ENCODE assay signal across 8 cellular contexts in genomic region chr14:74038015-74038859, GRCh38. TPM values are rescaled to one million over a fixed set of nuclear protein-coding genes. Genes with fewer than 3 reads are reported as not detected.
DNase-seq lines count a peak whose midpoint lies in the region; ATAC-seq, FAIRE-seq and TF ChIP-seq lines count a peak whose summit lies in the region.

No MANE protein-coding gene starts in this region.

- H3K9ac ChIP-seq in HCT116 (ENCODE audit: low read length) = no peak overlapping the region
- no peak overlapping the region for H3K9ac ChIP-seq in HepG2 (ENCODE audit: insufficient read depth, low read depth, low read length)

- FAIRE-seq in HepG2 (lab: Jason Lieb, UNC) = peak; percentile 64

- intact Hi-C loops in HCT116 (cut with micrococcal nuclease) (loop anchor here (1.0 kb wide), 1 partner anchor 310 kb away; no protein-coding TSS in a partner anchor), HepG2 (cut with micrococcal nuclease; ENCODE audit: unreplicated experiment) (loop anchor here (5.0 kb wide), 2 partner anchors 41 to 86 kb away; partner anchors contain the start of genes COQ6 and FAM161B)

- H3K27me3 ChIP-seq in HCT116 (ENCODE audit: insufficient read depth, low read length) (no peaks in the 10 kb centered on the region), HepG2 (ENCODE audit: control insufficient read depth in 1 of 2, insufficient read depth in 2 of 2, low read length in 2 of 2) (no peaks in the 10 kb centered on the region)

- TF ChIP-seq POLR2A in HCT116 (IDR thresholded peaks at IDR 0.05; ENCODE audit: borderline replicate concordance, extremely low read depth, insufficient read depth, insufficient read length) (no peak), HepG2 (IDR thresholded peaks at IDR 0.05; ENCODE audit: insufficient read depth in 1 of 2, low read depth in 2 of 2, low read length in 2 of 2) (no peak)

- H3K9me3 ChIP-seq in HCT116 (ENCODE audit: control insufficient read depth in 1 of 2, insufficient read depth in 1 of 2, low read depth in 1 of 2, low read length in 2 of 2) (no peaks in the 10 kb centered on the region), HepG2 (ENCODE audit: low read length) (no peaks in the 10 kb centered on the region)

- CTCF ChIA-PET in HCT116 (lab: Charles Lee) (interaction anchor here (1.2 kb wide), 1 partner anchor 309 kb away, joined by 4 read pairs; no protein-coding TSS in a partner anchor), HepG2 (lab: Yijun Ruan, JAX; ENCODE audit: low intra/inter-chr PET ratio, low total read pairs) (no interaction called here)

- TF ChIP-seq EP300 in HepG2 (IDR thresholded peaks at IDR 0.05; ENCODE audit: low read depth in 2 of 2, low read length in 2 of 2) (no peak), HepG2 (CRISPR knock-in tag; IDR thresholded peaks at IDR 0.05; ENCODE audit: borderline replicate concordance) (no peak)

- H3K4me1 ChIP-seq in HCT116 (ENCODE audit: control insufficient read depth in 1 of 2, insufficient read depth in 2 of 2, low read length in 2 of 2) (no peaks in the 10 kb centered on the region), HepG2 (ENCODE audit: insufficient read depth, low read length) (no peaks in the 10 kb centered on the region)

- ATAC-seq in HCT116 (peak; percentile 79), HepG2 (peak; percentile 51), GM19035 (IDR thresholded peaks at IDR 0.05; ENCODE audit: unreplicated experiment) (no peak)

- in situ Hi-C loops in Caki2 (cut with HindIII; ENCODE audit: low pct_unique_long_range_greater_than_20kb, low sequenced_read_pairs) (no loop called here), HepG2 (cut with HindIII; ENCODE audit: extremely low pct_ligation_motif_present, low pct_unique_long_range_greater_than_20kb) (loop anchor here (25.0 kb wide), 1 partner anchor 301 kb away; no protein-coding TSS in a partner anchor)

- H3K27ac ChIP-seq in HCT116 (ENCODE audit: low read depth, low read length) (no peak overlapping the region), HepG2 (ENCODE audit: extremely low read length, insufficient read depth, low read length) (no peak overlapping the region)

- no peaks in the 10 kb centered on the region for H3K79me2 ChIP-seq in HCT116 (ENCODE audit: insufficient read depth, low read length)
- H3K79me2 ChIP-seq in HepG2 (ENCODE audit: insufficient read depth, low read length) = no peaks in the 10 kb centered on the region

- H3K4me2 ChIP-seq in HCT116 (ENCODE audit: low read length) (no peak overlapping the region), HepG2 (ENCODE audit: low read depth, low read length) (no peak overlapping the region)

- no TSS peak for BruUV-seq in HCT116 (replicated peaks; lab: Mats Ljungman, UMichigan)
- no TSS peak for BruUV-seq in HepG2 (replicated peaks; lab: Mats Ljungman, UMichigan)

- 66% methylated on average over 3 of the region's 3 CpGs for WGBS in HepG2 (ENCODE audit: low lambda C conversion rate)

- H3K36me3 ChIP-seq in HCT116 (ENCODE audit: control insufficient read depth in 1 of 2, insufficient read depth in 2 of 2, low read length in 2 of 2) (no peaks in the 10 kb centered on the region), HepG2 (replicated peaks in 1 of 2; ENCODE audit: control insufficient read depth in 1 of 2, insufficient read depth in 2 of 2, low read length in 2 of 2) (no peaks in the 10 kb centered on the region)

- no peak overlapping the region for H3K4me3 ChIP-seq in HCT116 (replicated peaks in 1 of 2; ENCODE audit: low read depth in 1 of 2, low read length in 2 of 2)
- no peak overlapping the region for H3K4me3 ChIP-seq in HepG2 (replicated peaks in 1 of 3; ENCODE audit: insufficient read depth in 1 of 3, low read depth in 2 of 3, low read length in 3 of 3)

- peak; percentile 48 for DNase-seq in Caki2 (ENCODE audit: low read depth)
- no peak for DNase-seq in HCT116 (ENCODE audit: low read depth, low spot score)
- DNase-seq in NCI-H748 treated with DMSO at 0.1 percent for 48 hours (lab: John Stamatoyannopoulos, UW) = peak; percentile 47
- DNase-seq in brain pericyte (ENCODE audit: low read depth, low spot score) = peak; percentile 11
- DNase-seq in HepG2 (ENCODE audit: low spot score) = peak; percentile 67
- DNase-seq in middle frontal gyrus (ENCODE audit: extremely low spot score, low spot score) = no peak
- no peak for DNase-seq in activated gamma-delta T cell treated with Interleukin-2 at 50 U/mL for 16 hours

- H4K20me1 ChIP-seq in HCT116 (ENCODE audit: insufficient read depth) (no peaks in the 10 kb centered on the region), HepG2 (ENCODE audit: insufficient read depth, low read length) (no peaks in the 10 kb centered on the region)

- TF ChIP-seq RAD21 in HCT116 (IDR thresholded peaks at IDR 0.05; ENCODE audit: low read depth) = peak; percentile 77
- TF ChIP-seq RAD21 in HepG2 (CRISPR knock-in tag; IDR thresholded peaks at IDR 0.05) = no peak

- POLR2A ChIA-PET in HCT116 (lab: Charles Lee) (no interaction called here), HepG2 (lab: Yijun Ruan, JAX) (no interaction called here)

- no peaks in the 10 kb centered on the region for H3K9me2 ChIP-seq in HCT116 (ENCODE audit: insufficient read depth)

- H2AFZ ChIP-seq in HCT116 (ENCODE audit: low read depth, low read length, poor library complexity, severe bottlenecking) = peak overlapping the region; percentile 33
- H2AFZ ChIP-seq in HepG2 (ENCODE audit: low read length) = no peak overlapping the region

- TF ChIP-seq CTCF in HCT116 (IDR thresholded peaks at IDR 0.05 in 2 of 3, conservative IDR thresholded peaks at IDR 0.05 in 1 of 3; ENCODE audit: borderline replicate concordance in 1 of 3, insufficient read depth in 1 of 3, low read depth in 2 of 3, low read length in 2 of 3) = peak; percentile 46 to 78 (median 55); a peak in 5 of 6 replicates
- TF ChIP-seq CTCF in HepG2 (CRISPR knock-in tag; IDR thresholded peaks at IDR 0.05) = peak; percentile 70

- RAD21 ChIA-PET in HCT116 (lab: Charles Lee; ENCODE audit: low non-redundant PET in 1 of 2, low total read pairs in 2 of 2, uncharacterized antibody in 2 of 2, unreplicated experiment in 2 of 2) = no interaction called here

RNA-seq across cellular contexts. Expression of gene BBOF1, which starts 19.1 kb away (rescaled TPM):
- 0.87 and 1.5 TPM in 2 replicates for total RNA-seq in Caki2 (2014; rRNA removed; shearing (Covaris generic); ENCODE audit: low replicate concordance)
- total RNA-seq in HCT116 (2021; ENCODE audit: unreplicated experiment) (4.0 TPM), HepG2 (2016; rRNA removed; fragmentation: Illumina TruSeq; extraction: Trizol) (2.3 and 2.4 TPM in 2 replicates)
- polyA plus RNA-seq in HCT116 (2012) = 1.3 and 2.2 TPM in 2 replicates
- 2.3 and 2.8 TPM in 2 replicates for total RNA-seq in HepG2 (2016; cell fraction: cytosol; rRNA removed; fragmentation: Illumina TruSeq; extraction: Trizol; ENCODE audit: low read depth)
- total RNA-seq in HepG2 (2016; cell fraction: insoluble cytoplasmic fraction; rRNA removed; fragmentation: Illumina TruSeq; extraction: Trizol) = 1.8 and 2.4 TPM in 2 replicates
- total RNA-seq in HepG2 (2016; cell fraction: membrane; rRNA removed; fragmentation: Illumina TruSeq; extraction: Trizol) = 3.5 and 4.3 TPM in 2 replicates
- 3.3 and 4.4 TPM in 2 replicates for total RNA-seq in HepG2 (2016; cell fraction: nucleus; rRNA removed; fragmentation: Illumina TruSeq; extraction: Trizol)
- polyA plus RNA-seq in HepG2 (2011; rRNA removed) = 1.6 and 1.7 TPM in 2 replicates
- 0.32 and 0.59 TPM in 2 replicates for polyA plus RNA-seq in HepG2 (2011; cell fraction: cytosol; rRNA removed)
- polyA plus RNA-seq in HepG2 (2011; cell fraction: nucleus; rRNA removed) = 1.3 and 2.0 TPM in 2 replicates
- 1.9 and 2.4 TPM in 2 replicates for polyA plus RNA-seq in HepG2 (2012)
- 2.9 and 4.4 TPM in 2 replicates for polyA plus RNA-seq in HepG2 (2016; cell fraction: cytosol; fragmentation: Illumina TruSeq; extraction: Trizol; ENCODE audit: low read depth)
- 3.3 and 4.4 TPM in 2 replicates for polyA plus RNA-seq in HepG2 (2016; cell fraction: insoluble cytoplasmic fraction; fragmentation: Illumina TruSeq; extraction: Trizol; ENCODE audit: low read depth)
- 3.2 and 3.7 TPM in 2 replicates for polyA plus RNA-seq in HepG2 (2016; cell fraction: membrane; fragmentation: Illumina TruSeq; extraction: Trizol; ENCODE audit: low read depth)
- polyA plus RNA-seq in HepG2 (2016; cell fraction: nucleus; fragmentation: Illumina TruSeq; extraction: Trizol; ENCODE audit: insufficient read depth, low read depth) = 3.8 and 4.5 TPM in 2 replicates
- polyA minus RNA-seq in HepG2 (2011; rRNA and poly(A)+ RNA removed; ENCODE audit: low replicate concordance) = 0.54 and 0.60 TPM in 2 replicates
- polyA minus RNA-seq in HepG2 (2011; cell fraction: cytosol; rRNA and poly(A)+ RNA removed) = 0.44 and 0.49 TPM in 2 replicates
- polyA minus RNA-seq in HepG2 (2011; cell fraction: nucleus; rRNA and poly(A)+ RNA removed) = 2.8 and 4.2 TPM in 2 replicates

RNA-seq across cellular contexts. Expression of gene ENTPD5, which starts 19.1 kb away (rescaled TPM):
- total RNA-seq in Caki2 (2014; rRNA removed; shearing (Covaris generic); ENCODE audit: low replicate concordance) = 15.0 and 15.2 TPM in 2 replicates
- 14.4 TPM for total RNA-seq in HCT116 (2021; ENCODE audit: unreplicated experiment)
- 6.4 and 6.5 TPM in 2 replicates for polyA plus RNA-seq in HCT116 (2012)
- total RNA-seq in HepG2 (2016; rRNA removed; fragmentation: Illumina TruSeq; extraction: Trizol) = 20.6 and 33.8 TPM in 2 replicates
- 8.7 and 9.9 TPM in 2 replicates for total RNA-seq in HepG2 (2016; cell fraction: cytosol; rRNA removed; fragmentation: Illumina TruSeq; extraction: Trizol; ENCODE audit: low read depth)
- total RNA-seq in HepG2 (2016; cell fraction: insoluble cytoplasmic fraction; rRNA removed; fragmentation: Illumina TruSeq; extraction: Trizol) = 18.9 and 34.1 TPM in 2 replicates
- 21.4 and 21.9 TPM in 2 replicates for total RNA-seq in HepG2 (2016; cell fraction: membrane; rRNA removed; fragmentation: Illumina TruSeq; extraction: Trizol)
- 60.3 and 65.0 TPM in 2 replicates for total RNA-seq in HepG2 (2016; cell fraction: nucleus; rRNA removed; fragmentation: Illumina TruSeq; extraction: Trizol)
- 43.3 and 58.7 TPM in 2 replicates for polyA plus RNA-seq in HepG2 (2011; rRNA removed)
- polyA plus RNA-seq in HepG2 (2011; cell fraction: cytosol; rRNA removed) = 20.6 and 34.1 TPM in 2 replicates
- polyA plus RNA-seq in HepG2 (2011; cell fraction: nucleus; rRNA removed) = 125 and 138 TPM in 2 replicates
- 44.7 and 56.4 TPM in 2 replicates for polyA plus RNA-seq in HepG2 (2012)
- polyA plus RNA-seq in HepG2 (2016; cell fraction: cytosol; fragmentation: Illumina TruSeq; extraction: Trizol; ENCODE audit: low read depth) = 8.2 and 9.3 TPM in 2 replicates
- 13.6 and 15.1 TPM in 2 replicates for polyA plus RNA-seq in HepG2 (2016; cell fraction: insoluble cytoplasmic fraction; fragmentation: Illumina TruSeq; extraction: Trizol; ENCODE audit: low read depth)
- polyA plus RNA-seq in HepG2 (2016; cell fraction: membrane; fragmentation: Illumina TruSeq; extraction: Trizol; ENCODE audit: low read depth) = 13.7 and 13.9 TPM in 2 replicates
- polyA plus RNA-seq in HepG2 (2016; cell fraction: nucleus; fragmentation: Illumina TruSeq; extraction: Trizol; ENCODE audit: insufficient read depth, low read depth) = 70.5 and 71.0 TPM in 2 replicates
- 11.3 and 88.1 TPM in 2 replicates for polyA minus RNA-seq in HepG2 (2011; rRNA and poly(A)+ RNA removed; ENCODE audit: low replicate concordance)
- 23.7 and 30.1 TPM in 2 replicates for polyA minus RNA-seq in HepG2 (2011; cell fraction: cytosol; rRNA and poly(A)+ RNA removed)
- 123 and 189 TPM in 2 replicates for polyA minus RNA-seq in HepG2 (2011; cell fraction: nucleus; rRNA and poly(A)+ RNA removed)

RNA-seq across cellular contexts. Expression of gene ALDH6A1, which starts 46.0 kb away (rescaled TPM):
- total RNA-seq in Caki2 (2014; rRNA removed; shearing (Covaris generic); ENCODE audit: low replicate concordance) = 20.0 and 20.1 TPM in 2 replicates
- total RNA-seq in HCT116 (2021; ENCODE audit: unreplicated experiment) = 15.6 TPM
- polyA plus RNA-seq in HCT116 (2012) = 5.8 and 8.6 TPM in 2 replicates
- total RNA-seq in HepG2 (2016; rRNA removed; fragmentation: Illumina TruSeq; extraction: Trizol) = 49.9 and 71.6 TPM in 2 replicates
- 2.8 and 3.1 TPM in 2 replicates for total RNA-seq in HepG2 (2016; cell fraction: cytosol; rRNA removed; fragmentation: Illumina TruSeq; extraction: Trizol; ENCODE audit: low read depth)
- 48.5 and 65.6 TPM in 2 replicates for total RNA-seq in HepG2 (2016; cell fraction: insoluble cytoplasmic fraction; rRNA removed; fragmentation: Illumina TruSeq; extraction: Trizol)
- 7.8 and 9.3 TPM in 2 replicates for total RNA-seq in HepG2 (2016; cell fraction: membrane; rRNA removed; fragmentation: Illumina TruSeq; extraction: Trizol)
- 23.1 and 25.7 TPM in 2 replicates for total RNA-seq in HepG2 (2016; cell fraction: nucleus; rRNA removed; fragmentation: Illumina TruSeq; extraction: Trizol)
- 18.5 and 26.9 TPM in 2 replicates for polyA plus RNA-seq in HepG2 (2011; rRNA removed)
- polyA plus RNA-seq in HepG2 (2011; cell fraction: cytosol; rRNA removed) = 14.8 and 16.9 TPM in 2 replicates
- polyA plus RNA-seq in HepG2 (2011; cell fraction: nucleus; rRNA removed) = 6.1 and 8.5 TPM in 2 replicates
- polyA plus RNA-seq in HepG2 (2012) = 6.4 and 21.1 TPM in 2 replicates
- polyA plus RNA-seq in HepG2 (2016; cell fraction: cytosol; fragmentation: Illumina TruSeq; extraction: Trizol; ENCODE audit: low read depth) = 1.5 and 1.9 TPM in 2 replicates
- polyA plus RNA-seq in HepG2 (2016; cell fraction: insoluble cytoplasmic fraction; fragmentation: Illumina TruSeq; extraction: Trizol; ENCODE audit: low read depth) = 41.3 and 47.7 TPM in 2 replicates
- 3.2 and 3.8 TPM in 2 replicates for polyA plus RNA-seq in HepG2 (2016; cell fraction: membrane; fragmentation: Illumina TruSeq; extraction: Trizol; ENCODE audit: low read depth)
- polyA plus RNA-seq in HepG2 (2016; cell fraction: nucleus; fragmentation: Illumina TruSeq; extraction: Trizol; ENCODE audit: insufficient read depth, low read depth) = 18.3 and 21.1 TPM in 2 replicates
- polyA minus RNA-seq in HepG2 (2011; rRNA and poly(A)+ RNA removed; ENCODE audit: low replicate concordance) = 14.9 and 55.6 TPM in 2 replicates
- 25.7 and 29.4 TPM in 2 replicates for polyA minus RNA-seq in HepG2 (2011; cell fraction: cytosol; rRNA and poly(A)+ RNA removed)
- polyA minus RNA-seq in HepG2 (2011; cell fraction: nucleus; rRNA and poly(A)+ RNA removed) = 14.8 and 18.8 TPM in 2 replicates

RNA-seq across cellular contexts. Expression of gene LIN52, which starts 46.5 kb away (rescaled TPM):
- total RNA-seq in Caki2 (2014; rRNA removed; shearing (Covaris generic); ENCODE audit: low replicate concordance) = 8.6 and 17.6 TPM in 2 replicates
- total RNA-seq in HCT116 (2021; ENCODE audit: unreplicated experiment) (9.6 TPM), HepG2 (2016; rRNA removed; fragmentation: Illumina TruSeq; extraction: Trizol) (23.3 and 30.8 TPM in 2 replicates)
- polyA plus RNA-seq in HCT116 (2012) = 5.6 and 5.7 TPM in 2 replicates
- total RNA-seq in HepG2 (2016; cell fraction: cytosol; rRNA removed; fragmentation: Illumina TruSeq; extraction: Trizol; ENCODE audit: low read depth) = 4.7 and 6.4 TPM in 2 replicates
- total RNA-seq in HepG2 (2016; cell fraction: insoluble cytoplasmic fraction; rRNA removed; fragmentation: Illumina TruSeq; extraction: Trizol) = 24.3 and 31.4 TPM in 2 replicates
- total RNA-seq in HepG2 (2016; cell fraction: membrane; rRNA removed; fragmentation: Illumina TruSeq; extraction: Trizol) = 15.5 and 17.5 TPM in 2 replicates
- 14.2 and 14.4 TPM in 2 replicates for total RNA-seq in HepG2 (2016; cell fraction: nucleus; rRNA removed; fragmentation: Illumina TruSeq; extraction: Trizol)
- 8.8 and 11.4 TPM in 2 replicates for polyA plus RNA-seq in HepG2 (2011; rRNA removed)
- 6.4 and 7.9 TPM in 2 replicates for polyA plus RNA-seq in HepG2 (2011; cell fraction: cytosol; rRNA removed)
- polyA plus RNA-seq in HepG2 (2011; cell fraction: nucleus; rRNA removed) = 2.7 and 3.3 TPM in 2 replicates
- 6.1 and 7.8 TPM in 2 replicates for polyA plus RNA-seq in HepG2 (2012)
- 2.0 and 2.3 TPM in 2 replicates for polyA plus RNA-seq in HepG2 (2016; cell fraction: cytosol; fragmentation: Illumina TruSeq; extraction: Trizol; ENCODE audit: low read depth)
- 27.2 and 31.1 TPM in 2 replicates for polyA plus RNA-seq in HepG2 (2016; cell fraction: insoluble cytoplasmic fraction; fragmentation: Illumina TruSeq; extraction: Trizol; ENCODE audit: low read depth)
- polyA plus RNA-seq in HepG2 (2016; cell fraction: membrane; fragmentation: Illumina TruSeq; extraction: Trizol; ENCODE audit: low read depth) = 7.5 and 8.9 TPM in 2 replicates
- polyA plus RNA-seq in HepG2 (2016; cell fraction: nucleus; fragmentation: Illumina TruSeq; extraction: Trizol; ENCODE audit: insufficient read depth, low read depth) = 15.2 and 16.2 TPM in 2 replicates
- polyA minus RNA-seq in HepG2 (2011; rRNA and poly(A)+ RNA removed; ENCODE audit: low replicate concordance) = 15.3 and 20.7 TPM in 2 replicates
- 4.3 and 7.2 TPM in 2 replicates for polyA minus RNA-seq in HepG2 (2011; cell fraction: cytosol; rRNA and poly(A)+ RNA removed)
- polyA minus RNA-seq in HepG2 (2011; cell fraction: nucleus; rRNA and poly(A)+ RNA removed) = 8.8 and 10.3 TPM in 2 replicates

Comparison
In these comparisons a context has a peak if more than half of its experiments do, and no peak if none do; other contexts are left out.
1. DNase-seq: peak in Caki2 (single experiment), NCI-H748 treated with DMSO at 0.1 percent for 48 hours (single experiment), brain pericyte (single experiment) and HepG2 (single experiment); none in HCT116 (single experiment), middle frontal gyrus (single experiment) and activated gamma-delta T cell treated with Interleukin-2 at 50 U/mL for 16 hours (single experiment).